In the genomic region with DNA sequence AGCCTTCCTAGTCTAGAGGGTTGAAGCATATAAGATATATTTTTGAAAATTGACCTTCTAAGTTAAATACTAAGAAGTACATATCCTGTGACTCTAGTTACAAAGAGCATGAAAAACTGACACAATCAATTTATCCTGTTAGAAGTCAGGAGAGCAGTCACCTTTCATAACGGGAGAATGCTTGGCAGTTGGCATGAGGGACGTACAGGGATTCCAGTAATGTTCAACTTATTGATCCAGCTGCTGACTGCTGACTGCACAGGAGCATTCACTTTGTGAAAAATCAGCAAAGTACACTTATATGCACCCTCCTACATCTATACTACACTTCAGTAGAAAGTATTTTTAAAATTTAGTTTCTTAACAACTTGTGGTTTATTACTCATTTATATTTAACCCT, we compare ENCODE assay signal across 8 cellular contexts. TPM values are rescaled to one million over a fixed set of nuclear protein-coding genes. Genes with fewer than 3 reads are reported as not detected.
"Had no signal": no experiment of that assay in that cellular context is flagged by ENCODE, and none has a peak within 500 bp of the region (broad histone marks: within the 10 kb centered on the region; RNA-seq: fewer than 3 reads in every experiment).

No MANE protein-coding gene starts in this region.

- DNase-seq: H9, KG1 had no signal

- H2AFZ ChIP-seq: GM23338 had no signal

- ATAC-seq: GM23338 had no signal

- H3K4me3 ChIP-seq: GM23338 had no signal

- H3K4me2 ChIP-seq: GM23338 had no signal

- FAIRE-seq: H1, H54, HTR-8/SVneo had no signal

RNA-seq across cellular contexts. Expression of a gene that starts 4.2 kb away (rescaled TPM):
- total RNA-seq: HT-29 had no signal
- polyA plus RNA-seq: IgD-negative memory B cell had no signal
